1 cellular context compared by ENCODE assay signal in genomic region chr19:17302391-17303166, GRCh38.
TF ChIP-seq lines count a peak whose summit lies in the region.

No MANE protein-coding gene starts in this region.

TF ChIP-seq in K562, 482 proteins besides CTCF, POLR2A, EP300 and RAD21:
- TF ChIP-seq RFX5 (IDR thresholded peaks at IDR 0.05; ENCODE audit: low read depth, low read length) (no peak), NFRKB (IDR thresholded peaks at IDR 0.05; ENCODE audit: low read depth) (no peak), NR3C1 (CRISPR knock-in tag; IDR thresholded peaks at IDR 0.05) (no peak), STAT5B (CRISPR knock-in tag; IDR thresholded peaks at IDR 0.05) (no peak), RFX1 (IDR thresholded peaks at IDR 0.05) (peak; percentile 84), KAT7 (CRISPR knock-in tag; IDR thresholded peaks at IDR 0.05; ENCODE audit: borderline replicate concordance) (0 out of 2 replicates have a peak, but pooled peaks have one; percentile 15), MXI1 (IDR thresholded peaks at IDR 0.05; ENCODE audit: low read depth, low read length) (no peak), ZNF431 (CRISPR knock-in tag; IDR thresholded peaks at IDR 0.05) (no peak), TEAD2 (tag; IDR thresholded peaks at IDR 0.05) (no peak), TCFL5 (CRISPR knock-in tag; conservative IDR thresholded peaks at IDR 0.05) (no peak), PRDM10 (IDR thresholded peaks at IDR 0.05; ENCODE audit: partially characterized antibody) (peak; percentile 78), MTA2 (IDR thresholded peaks at IDR 0.05; ENCODE audit: low read depth) (no peak), CHD4 (IDR thresholded peaks at IDR 0.05; ENCODE audit: insufficient read depth, insufficient replicate concordance, low read depth, low read length, poor library complexity, severe bottlenecking) (no peak), ZNF232 (CRISPR knock-in tag; IDR thresholded peaks at IDR 0.05) (no peak), PHTF2 (CRISPR knock-in tag; IDR thresholded peaks at IDR 0.05) (no peak)
- TF ChIP-seq, protein P1, sequence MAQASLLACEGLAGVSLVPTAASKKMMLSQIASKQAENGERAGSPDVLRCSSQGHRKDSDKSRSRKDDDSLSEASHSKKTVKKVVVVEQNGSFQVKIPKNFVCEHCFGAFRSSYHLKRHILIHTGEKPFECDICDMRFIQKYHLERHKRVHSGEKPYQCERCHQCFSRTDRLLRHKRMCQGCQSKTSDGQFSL (CRISPR knock-in tag; IDR thresholded peaks at IDR 0.05) = peak; percentile 85
- TF ChIP-seq, protein P1 (tag; IDR thresholded peaks at IDR 0.05) = no peak
